ENCODE assay signal across 8 cellular contexts in the genomic region with DNA sequence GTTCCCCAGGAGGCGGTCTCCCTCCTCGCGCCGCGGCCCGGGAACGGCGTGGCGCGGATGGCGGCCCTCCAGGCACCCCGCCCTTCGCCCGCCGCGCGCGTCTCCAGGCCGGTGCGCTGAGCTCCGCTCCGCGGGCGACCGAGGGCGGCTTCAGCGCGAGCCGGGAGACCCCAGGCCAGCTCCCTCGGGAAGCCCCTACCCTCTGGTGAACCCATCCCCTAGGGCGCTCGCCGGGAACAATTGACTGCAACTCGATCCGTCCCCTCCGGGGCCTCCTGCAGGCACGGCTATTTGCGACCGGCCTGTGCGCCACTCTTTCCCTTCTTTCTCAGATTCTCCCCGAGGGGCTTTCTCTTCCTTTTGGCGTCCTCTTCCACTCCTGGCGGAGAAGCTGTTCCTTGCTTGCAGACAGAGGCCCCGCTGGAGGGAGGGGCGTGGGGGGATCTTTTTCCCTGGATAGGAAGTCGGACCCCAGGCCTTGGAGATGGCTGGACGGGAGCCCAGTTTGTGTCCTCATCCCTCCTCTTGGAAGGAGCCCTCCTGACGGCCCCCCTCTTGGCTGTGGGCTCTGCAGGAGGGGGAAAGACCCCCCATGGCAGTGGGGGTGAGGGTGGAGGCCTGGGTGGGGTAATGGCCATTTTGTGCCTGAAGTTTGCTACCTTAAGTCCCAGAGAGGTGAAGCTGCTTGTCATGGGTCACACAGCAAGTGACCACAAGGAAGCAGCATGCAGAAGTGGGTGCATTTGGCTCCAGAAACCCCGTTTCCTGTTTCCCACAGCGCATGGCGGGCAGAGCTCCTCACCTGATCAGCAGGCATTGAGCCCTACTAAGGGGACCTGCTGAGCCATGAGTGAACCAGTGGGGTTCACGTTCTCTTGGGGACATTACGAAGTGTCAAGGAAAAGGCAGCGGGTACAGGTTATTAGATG. TPM values are rescaled to one million over a fixed set of nuclear protein-coding genes. Genes with fewer than 3 reads are reported as not detected.
DNase-seq lines count a peak whose midpoint lies in the region; ATAC-seq and TF ChIP-seq lines count a peak whose summit lies in the region.

No MANE protein-coding gene starts in this region.

- H3K4me3 ChIP-seq in HFF-Myc (replicated peaks; ENCODE audit: low read depth, low read length) (peak overlapping the region; percentile 93), fibroblast of villous mesenchyme (ENCODE audit: low read depth, low read length) (peak overlapping the region; percentile 93)

- TF ChIP-seq CTCF in HFF-Myc (IDR thresholded peaks at IDR 0.05; ENCODE audit: low read depth, low read length, missing control alignments) (no peak), WTC11 (IDR thresholded peaks at IDR 0.05) (no peak), fibroblast of villous mesenchyme (IDR thresholded peaks at IDR 0.05; ENCODE audit: insufficient read depth, low read depth, low read length) (no peak), progenitor cell of endocrine pancreas (IDR thresholded peaks at IDR 0.05; ENCODE audit: unreplicated experiment) (no peak)

- ATAC-seq in WTC11 (peak; percentile 12), HG03045 (IDR thresholded peaks at IDR 0.05; ENCODE audit: unreplicated experiment) (no peak), sciatic nerve (no peak)

- peak overlapping the region; percentile 77 for H3K27ac Mint-ChIP-seq in WTC11
- peak overlapping the region; percentile 97 for H3K27ac Mint-ChIP-seq in progenitor cell of endocrine pancreas

- DNase-seq in COR-L47 (lab: John Stamatoyannopoulos, UW) (peak; percentile 39), HFF-Myc (ENCODE audit: extremely low read depth, low read depth) (no peak), WTC11 (ENCODE audit: low spot score) (peak; percentile 74), fibroblast of villous mesenchyme (ENCODE audit: low read depth) (peak; percentile 47), progenitor cell of endocrine pancreas (ENCODE audit: low spot score, unreplicated experiment) (no peak), NCI-H2196 treated with DMSO at 0.1 percent for 48 hours (lab: John Stamatoyannopoulos, UW; ENCODE audit: unreplicated experiment) (no peak), sciatic nerve (ENCODE audit: low spot score) (no peak)

- intact Hi-C loops in sciatic nerve (cut with DNase I) = no loop called here

- peak overlapping the region; percentile 95 for H3K4me3 Mint-ChIP-seq in WTC11
- peak overlapping the region; percentile 97 for H3K4me3 Mint-ChIP-seq in progenitor cell of endocrine pancreas (ENCODE audit: low read depth)

- CTCF ChIA-PET in WTC11 (lab: Charles Lee) = interaction anchor here (0.6 to 2.1 kb wide), 8 partner anchors 19 to 117 kb away, joined by 3 to 15 read pairs (median 4); no protein-coding TSS in a partner anchor

- H3K36me3 Mint-ChIP-seq in WTC11 (peaks cover 10% of the 10 kb centered on the region; the same call in 1 of the 2 replicates), progenitor cell of endocrine pancreas (ENCODE audit: insufficient read depth) (peaks cover 6% of the 10 kb centered on the region)

- POLR2A ChIA-PET in WTC11 (lab: Charles Lee) = interaction anchor here (0.5 to 1.6 kb wide), 8 partner anchors 11 to 820 kb away, joined by 3 to 6 read pairs (median 3); no protein-coding TSS in a partner anchor

- peaks cover 58% of the 10 kb centered on the region for H3K4me1 Mint-ChIP-seq in WTC11
- H3K4me1 Mint-ChIP-seq in progenitor cell of endocrine pancreas (ENCODE audit: low read depth) = peaks cover 24% of the 10 kb centered on the region

- H3K9me3 Mint-ChIP-seq in WTC11 (no peaks in the 10 kb centered on the region), progenitor cell of endocrine pancreas (ENCODE audit: low read depth) (no peaks in the 10 kb centered on the region)

- H3K27me3 Mint-ChIP-seq in WTC11 (ENCODE audit: low read depth) (peaks cover 21% of the 10 kb centered on the region), progenitor cell of endocrine pancreas (peaks cover 8% of the 10 kb centered on the region)

TF ChIP-seq in WTC11, 78 proteins besides CTCF, POLR2A, EP300 and RAD21 (continues in another document):
- TF ChIP-seq ELF4 (CRISPR knock-in tag; IDR thresholded peaks at IDR 0.05; ENCODE audit: low read depth) = no peak
- no peak for TF ChIP-seq USF1 (CRISPR knock-in tag; IDR thresholded peaks at IDR 0.05)
- TF ChIP-seq STAT6 (CRISPR knock-in tag; conservative IDR thresholded peaks at IDR 0.05; ENCODE audit: low read depth) = no peak
- TF ChIP-seq JAZF1 (CRISPR knock-in tag; IDR thresholded peaks at IDR 0.05) = no peak
- peak; percentile 58; the same call in 1 of the 2 replicates for TF ChIP-seq ZNF219 (CRISPR knock-in tag; IDR thresholded peaks at IDR 0.05; ENCODE audit: borderline replicate concordance)
- TF ChIP-seq, protein P1, sequence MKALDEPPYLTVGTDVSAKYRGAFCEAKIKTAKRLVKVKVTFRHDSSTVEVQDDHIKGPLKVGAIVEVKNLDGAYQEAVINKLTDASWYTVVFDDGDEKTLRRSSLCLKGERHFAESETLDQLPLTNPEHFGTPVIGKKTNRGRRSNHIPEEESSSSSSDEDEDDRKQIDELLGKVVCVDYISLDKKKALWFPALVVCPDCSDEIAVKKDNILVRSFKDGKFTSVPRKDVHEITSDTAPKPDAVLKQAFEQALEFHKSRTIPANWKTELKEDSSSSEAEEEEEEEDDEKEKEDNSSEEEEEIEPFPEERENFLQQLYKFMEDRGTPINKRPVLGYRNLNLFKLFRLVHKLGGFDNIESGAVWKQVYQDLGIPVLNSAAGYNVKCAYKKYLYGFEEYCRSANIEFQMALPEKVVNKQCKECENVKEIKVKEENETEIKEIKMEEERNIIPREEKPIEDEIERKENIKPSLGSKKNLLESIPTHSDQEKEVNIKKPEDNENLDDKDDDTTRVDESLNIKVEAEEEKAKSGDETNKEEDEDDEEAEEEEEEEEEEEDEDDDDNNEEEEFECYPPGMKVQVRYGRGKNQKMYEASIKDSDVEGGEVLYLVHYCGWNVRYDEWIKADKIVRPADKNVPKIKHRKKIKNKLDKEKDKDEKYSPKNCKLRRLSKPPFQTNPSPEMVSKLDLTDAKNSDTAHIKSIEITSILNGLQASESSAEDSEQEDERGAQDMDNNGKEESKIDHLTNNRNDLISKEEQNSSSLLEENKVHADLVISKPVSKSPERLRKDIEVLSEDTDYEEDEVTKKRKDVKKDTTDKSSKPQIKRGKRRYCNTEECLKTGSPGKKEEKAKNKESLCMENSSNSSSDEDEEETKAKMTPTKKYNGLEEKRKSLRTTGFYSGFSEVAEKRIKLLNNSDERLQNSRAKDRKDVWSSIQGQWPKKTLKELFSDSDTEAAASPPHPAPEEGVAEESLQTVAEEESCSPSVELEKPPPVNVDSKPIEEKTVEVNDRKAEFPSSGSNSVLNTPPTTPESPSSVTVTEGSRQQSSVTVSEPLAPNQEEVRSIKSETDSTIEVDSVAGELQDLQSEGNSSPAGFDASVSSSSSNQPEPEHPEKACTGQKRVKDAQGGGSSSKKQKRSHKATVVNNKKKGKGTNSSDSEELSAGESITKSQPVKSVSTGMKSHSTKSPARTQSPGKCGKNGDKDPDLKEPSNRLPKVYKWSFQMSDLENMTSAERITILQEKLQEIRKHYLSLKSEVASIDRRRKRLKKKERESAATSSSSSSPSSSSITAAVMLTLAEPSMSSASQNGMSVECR (CRISPR knock-in tag; IDR thresholded peaks at IDR 0.05; ENCODE audit: borderline replicate concordance) = 0 out of 2 replicates have a peak, but pooled peaks have one; percentile 9
- TF ChIP-seq, protein P2, sequence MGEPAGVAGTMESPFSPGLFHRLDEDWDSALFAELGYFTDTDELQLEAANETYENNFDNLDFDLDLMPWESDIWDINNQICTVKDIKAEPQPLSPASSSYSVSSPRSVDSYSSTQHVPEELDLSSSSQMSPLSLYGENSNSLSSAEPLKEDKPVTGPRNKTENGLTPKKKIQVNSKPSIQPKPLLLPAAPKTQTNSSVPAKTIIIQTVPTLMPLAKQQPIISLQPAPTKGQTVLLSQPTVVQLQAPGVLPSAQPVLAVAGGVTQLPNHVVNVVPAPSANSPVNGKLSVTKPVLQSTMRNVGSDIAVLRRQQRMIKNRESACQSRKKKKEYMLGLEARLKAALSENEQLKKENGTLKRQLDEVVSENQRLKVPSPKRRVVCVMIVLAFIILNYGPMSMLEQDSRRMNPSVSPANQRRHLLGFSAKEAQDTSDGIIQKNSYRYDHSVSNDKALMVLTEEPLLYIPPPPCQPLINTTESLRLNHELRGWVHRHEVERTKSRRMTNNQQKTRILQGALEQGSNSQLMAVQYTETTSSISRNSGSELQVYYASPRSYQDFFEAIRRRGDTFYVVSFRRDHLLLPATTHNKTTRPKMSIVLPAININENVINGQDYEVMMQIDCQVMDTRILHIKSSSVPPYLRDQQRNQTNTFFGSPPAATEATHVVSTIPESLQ (CRISPR knock-in tag; IDR thresholded peaks at IDR 0.05) = no peak

RNA-seq across cellular contexts. Expression of gene FSCN1, which starts 2.3 kb away (rescaled TPM):
- total RNA-seq in WTC11 (2021) = 459 to 481 TPM (median 480 TPM) in 3 replicates
- 256 and 312 TPM in 2 replicates for total RNA-seq in fibroblast of villous mesenchyme
- 212 and 216 TPM in 2 replicates for total RNA-seq in progenitor cell of endocrine pancreas
- total RNA-seq in sciatic nerve = 118 TPM

Comparison
In these comparisons a context has a peak if more than half of its experiments do, and no peak if none do; other contexts are left out.
1. DNase-seq: peak in COR-L47 (single experiment), WTC11 (single experiment) and fibroblast of villous mesenchyme (single experiment); none in HFF-Myc (single experiment), progenitor cell of endocrine pancreas (single experiment), NCI-H2196 treated with DMSO at 0.1 percent for 48 hours (single experiment) and sciatic nerve (single experiment).